Comparison of ENCODE assay signal across 24 cellular contexts in genomic region chr12:99609455-99610181, GRCh38. TPM values are rescaled to one million over a fixed set of nuclear protein-coding genes. Genes with fewer than 3 reads are reported as not detected.
DNase-seq lines count a peak whose midpoint lies in the region; ATAC-seq and TF ChIP-seq lines count a peak whose summit lies in the region.
"Had no signal": no experiment of that assay in that cellular context is flagged by ENCODE, and none has a peak within 500 bp of the region (broad histone marks: within the 10 kb centered on the region; RNA-seq: fewer than 3 reads in every experiment).

No MANE protein-coding gene starts in this region.

- peak overlapping the region; percentile 46; the same call in 1 of the 2 replicates for H3K27ac ChIP-seq in GM23338 (ENCODE audit: low read depth)
- H3K27ac ChIP-seq in RWPE1, result no peak overlapping the region
- no peak overlapping the region for H3K27ac ChIP-seq in breast epithelium
- H3K27ac ChIP-seq: HL-60 had no signal

- peaks cover 43% of the 10 kb centered on the region for H3K4me1 ChIP-seq in GM23338 (ENCODE audit: insufficient read depth)
- H3K4me1 ChIP-seq in breast epithelium, result no peaks in the 10 kb centered on the region

- H3K36me3 ChIP-seq in GM23338 (ENCODE audit: insufficient read depth) (no peaks in the 10 kb centered on the region), breast epithelium (no peaks in the 10 kb centered on the region)

- POLR2A ChIA-PET in RWPE1 (lab: Yijun Ruan, JAX; ENCODE audit: low non-redundant PET), result no interaction called here

- peaks cover 9% of the 10 kb centered on the region for H3K9me2 ChIP-seq in GM23338 (ENCODE audit: insufficient read depth)

- H4K20me1 ChIP-seq in GM23338 (replicated peaks; ENCODE audit: insufficient read depth), result no peaks in the 10 kb centered on the region

- H3K79me2 ChIP-seq in GM23338 (replicated peaks; ENCODE audit: insufficient read depth), result no peaks in the 10 kb centered on the region

- intact Hi-C loops in breast epithelium (cut with DNase I; ENCODE audit: low total_unique reads), result no loop called here

- H2AFZ ChIP-seq in GM23338, result no peak overlapping the region

- CTCF ChIA-PET in RWPE1 (lab: Yijun Ruan, JAX), result no interaction called here

- H3F3A ChIP-seq in GM23338 (replicated peaks; ENCODE audit: low read depth), result no peaks in the 10 kb centered on the region

- H3K4me3 Mint-ChIP-seq in GM23338 (peak overlapping the region; percentile 4; the same call in 1 of the 3 replicates), progenitor cell of endocrine pancreas (ENCODE audit: low read depth) (no peak overlapping the region)
- H3K4me3 Mint-ChIP-seq: HFFc6 had no signal

- DNase-seq in GM23338 (ENCODE audit: low spot score) (peak; percentile 74), SK-MEL-5 (ENCODE audit: low read depth, low spot score) (peak; percentile 56), iPS DF 4.7 (ENCODE audit: extremely low read depth, low spot score) (peak; percentile 64), progenitor cell of endocrine pancreas (ENCODE audit: low spot score, unreplicated experiment) (no peak), SIG-M5 (lab: John Stamatoyannopoulos, UW) (no peak), RWPE1 (ENCODE audit: low spot score) (no peak), breast epithelium (ENCODE audit: low spot score in 2 of 2) (no peak)
- DNase-seq: ACHN; AML-193; COR-L47; DMS 273 treated with DMSO at 0.1 percent for 48 hours; GDM1; HFFc6; MM.1S; NCI-H1092; NCI-H2081 treated with DMSO at 0.1 percent for 48 hours; NCI-H446 treated with DMSO at 0.1 percent for 48 hours; NK-92 treated with Interleukin-12 subunit alpha and Interleukin-12 subunit beta, amount 100 ng/mL, for 24 hours; OCI-M1; SHP77; T-helper 1 cell had no signal

- H3K4me2 ChIP-seq in GM23338, result peak overlapping the region; percentile 62

- peak; percentile 97 for ATAC-seq in GM23338

- in situ Hi-C loops in SK-MEL-5 (cut with HindIII; ENCODE audit: low pct_unique_long_range_greater_than_20kb, low sequenced_read_pairs), result no loop called here

- H3K4me1 Mint-ChIP-seq in GM23338, result peaks cover 44% of the 10 kb centered on the region
- H3K4me1 Mint-ChIP-seq in progenitor cell of endocrine pancreas (ENCODE audit: low read depth), result no peaks in the 10 kb centered on the region

- H3K9me3 Mint-ChIP-seq in GM23338 (no peaks in the 10 kb centered on the region), progenitor cell of endocrine pancreas (ENCODE audit: low read depth) (no peaks in the 10 kb centered on the region)

- H3K27me3 ChIP-seq in GM23338 (ENCODE audit: insufficient read depth), result no peaks in the 10 kb centered on the region
- no peaks in the 10 kb centered on the region for H3K27me3 ChIP-seq in breast epithelium

- TF ChIP-seq CTCF in GM23338 (conservative IDR thresholded peaks at IDR 0.05; ENCODE audit: low read depth in 2 of 2) (no peak), progenitor cell of endocrine pancreas (IDR thresholded peaks at IDR 0.05; ENCODE audit: unreplicated experiment) (no peak), RWPE1 (conservative IDR thresholded peaks at IDR 0.05; ENCODE audit: low read depth) (no peak), breast epithelium (IDR thresholded peaks at IDR 0.05) (no peak)

- peak overlapping the region; percentile 9; the same call in 1 of the 2 replicates for H3K4me3 ChIP-seq in GM23338
- H3K4me3 ChIP-seq in breast epithelium, result no peak overlapping the region

- H3K27ac Mint-ChIP-seq in GM23338 (no peak overlapping the region; the same call in 1 of the 2 replicates), progenitor cell of endocrine pancreas (peak overlapping the region; percentile 15)
- H3K27ac Mint-ChIP-seq: HFFc6 had no signal

- no peaks in the 10 kb centered on the region for H3K9me3 ChIP-seq in breast epithelium

- H3K27me3 Mint-ChIP-seq in GM23338 (ENCODE audit: insufficient read depth, low read depth, poor library complexity) (peaks cover 5% of the 10 kb centered on the region), progenitor cell of endocrine pancreas (no peaks in the 10 kb centered on the region)

- TF ChIP-seq POLR2A in breast epithelium (IDR thresholded peaks at IDR 0.05), result no peak

- H3K36me3 Mint-ChIP-seq in GM23338 (ENCODE audit: low read depth) (no peaks in the 10 kb centered on the region), progenitor cell of endocrine pancreas (ENCODE audit: insufficient read depth) (no peaks in the 10 kb centered on the region)

TF ChIP-seq in GM23338, 12 proteins besides CTCF, POLR2A, EP300 and RAD21:
- TF ChIP-seq POLR2AphosphoS5 (IDR thresholded peaks at IDR 0.05; ENCODE audit: low read depth), result no peak

RNA-seq across cellular contexts. Expression of gene GARIN6, which starts 37.9 kb away (rescaled TPM):
- total RNA-seq in GM23338 (2014; rRNA removed; shearing (Covaris generic)), result not detected in 2 replicates
- 0.44 TPM in 1 of 2 replicates, not detected in the other for polyA plus RNA-seq in GM23338 (2016; fragmentation: Nextera tagmentation; extraction: Ambion mirVana)
- not detected in 2 replicates for total RNA-seq in SK-MEL-5 (2014; rRNA removed; shearing (Covaris generic))
- not detected in 2 replicates for polyA plus RNA-seq in SK-MEL-5 (2015; cell fraction: cytosol; rRNA removed)
- not detected in 2 replicates for polyA plus RNA-seq in SK-MEL-5 (2015; cell fraction: nucleus; rRNA removed)
- total RNA-seq in progenitor cell of endocrine pancreas, result not detected in 2 replicates
- total RNA-seq in breast epithelium, result not detected
- total RNA-seq: H4, HFFc6, LHCN-M2 had no signal

Comparison
In these comparisons a context has a peak if more than half of its experiments do, and no peak if none do; other contexts are left out.
1. DNase-seq: peak in GM23338 (single experiment), SK-MEL-5 (single experiment) and iPS DF 4.7 (single experiment); none in progenitor cell of endocrine pancreas (single experiment), SIG-M5 (single experiment), RWPE1 (single experiment) and breast epithelium (0 of 2).